ENCODE assay signal across 20 cellular contexts in genomic region chr12:122206976-122207375, GRCh38. TPM values are rescaled to one million over a fixed set of nuclear protein-coding genes. Genes with fewer than 3 reads are reported as not detected.
"Had no signal": no experiment of that assay in that cellular context is flagged by ENCODE, and none has a peak within 500 bp of the region (broad histone marks: within the 10 kb centered on the region; RNA-seq: fewer than 3 reads in every experiment).

No MANE protein-coding gene starts in this region.

- DNase-seq: activated CD4-positive, alpha-beta T cell treated with anti-CD3 and anti-CD28 coated beads, Interleukin-2, amount 50 U/mL, for 1 hour; activated CD4-positive, CD25-positive, alpha-beta regulatory T cell treated with anti-CD3 and anti-CD28 coated beads, Interleukin-2, amount 50 U/mL, for 72 hours; effector CD4-positive, alpha-beta T cell; gastrocnemius medialis; kidney; left ventricle myocardium superior; stimulated activated CD4-positive, alpha-beta T cell treated with anti-CD3 and anti-CD28 coated beads, Interleukin-12 subunit alpha, Interleukin-12 subunit beta, amount 100 ng/mL, for 4 hours; stimulated activated CD4-positive, alpha-beta T cell treated with anti-CD3 and anti-CD28 coated beads, Interleukin-1b, Interleukin-23, amount 100 ng/mL, for 48 hours; stimulated activated CD8-positive, alpha-beta memory T cell treated with anti-CD3 and anti-CD28 coated beads, Interleukin-4, amount 100 ng/mL, for 48 hours; stimulated activated naive CD4-positive, alpha-beta T cell treated with Interleukin-2 at 50 U/mL for 16 hours; T-helper 2 cell had no signal

- H3K36me3 ChIP-seq: ovary had no signal

- H3K9me3 ChIP-seq: gastrocnemius medialis, ovary, tibial artery had no signal

- H3K27ac ChIP-seq: gastrocnemius medialis, ovary, tibial artery, VCaP had no signal

- H3K4me3 ChIP-seq: gastrocnemius medialis, ovary, tibial artery had no signal

- FAIRE-seq: kidney, urothelium cell line had no signal

RNA-seq across cellular contexts. Expression of gene B3GNT4, which starts 3.5 kb away (rescaled TPM):
- total RNA-seq: gastrocnemius medialis, left ventricle myocardium superior, subcutaneous adipose tissue had no signal

RNA-seq across cellular contexts. Expression of gene LRRC43, which starts 24.1 kb away (rescaled TPM):
- total RNA-seq: gastrocnemius medialis had no signal

RNA-seq across cellular contexts. Expression of gene IL31, which starts 33.0 kb away (rescaled TPM):
- total RNA-seq: cerebellum, esophagus mucosa, gastrocnemius medialis, kidney, left ventricle myocardium superior, mononuclear cell, ovary, pulmonary artery endothelial cell, subcutaneous adipose tissue had no signal
